8 cellular contexts compared by ENCODE assay signal in the genomic region with DNA sequence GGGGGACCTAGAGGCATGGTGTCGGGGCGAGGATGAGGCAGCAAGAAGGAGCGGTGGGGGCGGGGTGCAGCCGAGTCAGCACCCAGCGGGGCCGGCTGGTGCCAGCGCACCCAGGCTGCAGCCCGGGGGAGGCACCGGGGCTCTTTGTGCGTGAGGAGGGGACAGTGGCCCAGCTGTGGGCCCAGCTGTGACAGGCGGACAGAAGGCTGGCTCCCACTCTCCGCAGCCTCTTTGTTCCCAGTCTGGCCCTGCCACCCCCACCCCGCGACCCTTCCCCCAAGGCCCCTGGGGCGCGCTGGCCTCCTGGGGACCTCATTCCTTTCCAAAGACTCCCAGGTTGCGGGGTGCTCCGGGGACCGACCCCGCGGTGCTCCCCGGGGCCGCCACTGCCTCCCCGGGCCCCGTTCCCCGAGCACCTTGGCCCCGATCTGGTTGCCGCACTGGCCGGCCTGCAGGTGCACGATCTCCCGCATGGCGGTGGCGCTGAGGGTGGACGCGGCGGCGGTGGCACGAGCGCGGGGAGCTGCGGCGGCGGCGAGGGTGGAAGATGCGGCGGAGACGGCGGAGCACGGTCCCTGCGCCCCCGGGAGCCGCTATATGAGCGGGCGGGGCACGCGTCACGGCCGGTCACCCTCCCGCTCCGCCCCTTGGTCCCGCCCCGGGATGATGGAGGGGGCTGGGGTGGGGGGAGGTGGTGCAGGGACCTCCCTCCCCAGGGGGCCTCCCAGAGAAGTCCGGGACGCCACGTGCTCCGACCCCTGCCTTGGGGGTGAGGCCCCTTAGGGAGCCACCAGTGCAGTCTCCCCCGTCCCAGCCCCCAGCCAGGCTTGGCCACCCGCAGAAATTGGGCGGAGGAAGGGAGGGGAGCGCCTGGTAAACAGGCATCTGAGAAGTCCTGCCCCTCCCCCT. TPM values are rescaled to one million over a fixed set of nuclear protein-coding genes. Genes with fewer than 3 reads are reported as not detected.
DNase-seq lines count a peak whose midpoint lies in the region; ATAC-seq and TF ChIP-seq lines count a peak whose summit lies in the region.

TSS of gene TUBB4A (minus strand) at position 570 of the 909 bp plus-strand sequence. CDS start at position 473, 97 bp downstream.

- POLR2A ChIA-PET in SK-N-SH (lab: Yijun Ruan, JAX): no interaction called here

- no peak for TF ChIP-seq EP300 in SK-N-SH (IDR thresholded peaks at IDR 0.05; ENCODE audit: borderline replicate concordance in 1 of 2, low read depth in 1 of 2, low read length in 1 of 2)

- TF ChIP-seq CTCF in SK-N-SH (IDR thresholded peaks at IDR 0.05): no peak
- TF ChIP-seq CTCF in coronary artery (IDR thresholded peaks at IDR 0.05): no peak
- TF ChIP-seq CTCF in upper lobe of right lung (IDR thresholded peaks at IDR 0.05): no peak

- TF ChIP-seq RAD21 in SK-N-SH (IDR thresholded peaks at IDR 0.05; ENCODE audit: low read length): no peak

- no peaks in the 10 kb centered on the region for H3K9me2 ChIP-seq in SK-N-SH

- CTCF ChIA-PET in SK-N-SH (lab: Yijun Ruan, JAX): interaction anchor here (0.7 to 1.6 kb wide), 5 partner anchors 10 to 78 kb away, joined by 3 to 7 read pairs (median 3); partner anchors contain the start of gene DENND1C

- no peaks in the 10 kb centered on the region for H3K36me3 ChIP-seq in SK-N-SH (replicated peaks in 1 of 2; ENCODE audit: control insufficient read depth in 1 of 2, insufficient read depth in 2 of 2, low read length in 1 of 2)
- H3K36me3 ChIP-seq in upper lobe of right lung: no peaks in the 10 kb centered on the region

- DNase-seq in GM19238 (ENCODE audit: insufficient read length, low spot score): peak; percentile 54
- peak; percentile 95 for DNase-seq in SK-N-SH
- DNase-seq in coronary artery (ENCODE audit: low spot score): no peak
- DNase-seq in middle frontal gyrus (ENCODE audit: extremely low spot score, low spot score): peak; percentile 70
- DNase-seq in upper lobe of right lung: no peak
- no peak for DNase-seq in NCI-H446 (lab: John Stamatoyannopoulos, UW)
- DNase-seq in HPDE6-E6E7 (ENCODE audit: extremely low spot score): no peak

- H2AFZ ChIP-seq in SK-N-SH (ENCODE audit: low read depth): no peak within 1 kb of the TSS

- no peak within 1 kb of the TSS for H3K9ac ChIP-seq in SK-N-SH

- H3K4me1 ChIP-seq in SK-N-SH (ENCODE audit: control insufficient read depth in 1 of 2, insufficient read depth in 2 of 2, low read depth in 1 of 2, low read length in 1 of 2) (peaks cover 0 to 8% of the 10 kb centered on the region in 2 experiments; a peak in 1 of 4 replicates), upper lobe of right lung (peaks cover 10% of the 10 kb centered on the region)

- 0% methylated on average over 6 of the region's 71 CpGs for WGBS in SK-N-SH (ENCODE audit: low lambda C conversion rate)

- ATAC-seq in upper lobe of right lung (peak; percentile 39), HG03354 (IDR thresholded peaks at IDR 0.05; ENCODE audit: poor library complexity, severe bottlenecking, unreplicated experiment) (no peak)

- H3K9me3 ChIP-seq in SK-N-SH: no peaks in the 10 kb centered on the region
- H3K9me3 ChIP-seq in upper lobe of right lung: no peaks in the 10 kb centered on the region

- H3K27ac ChIP-seq in SK-N-SH (ENCODE audit: low read depth in 2 of 2, low read length in 1 of 2): peak within 1 kb of the TSS in 1 of 2 experiments; percentile 51; a peak in 1 of 4 replicates
- peak within 1 kb of the TSS in 1 of 2 donors; percentile 11 for H3K27ac ChIP-seq in coronary artery
- no peak within 1 kb of the TSS for H3K27ac ChIP-seq in upper lobe of right lung

- H4K20me1 ChIP-seq in SK-N-SH (ENCODE audit: insufficient read depth): no peaks in the 10 kb centered on the region

- intact Hi-C loops in upper lobe of right lung (cut with DNase I): no loop called here

- H3K79me2 ChIP-seq in SK-N-SH (ENCODE audit: insufficient read depth): no peaks in the 10 kb centered on the region

- H3K4me2 ChIP-seq in SK-N-SH: peak within 1 kb of the TSS; percentile 76

- H3K27me3 ChIP-seq in SK-N-SH (ENCODE audit: insufficient read depth) (peaks cover 7% of the 10 kb centered on the region), upper lobe of right lung (peaks cover 29% of the 10 kb centered on the region)

- no peaks in the 10 kb centered on the region for H3F3A ChIP-seq in SK-N-SH (replicated peaks; ENCODE audit: insufficient read depth)

- H3K4me3 ChIP-seq in SK-N-SH (ENCODE audit: low read depth in 2 of 2, low read length in 1 of 2) (peak within 1 kb of the TSS; percentile 46 to 56; a peak in 3 of 4 replicates), coronary artery (peak within 1 kb of the TSS; percentile 67), upper lobe of right lung (peak within 1 kb of the TSS; percentile 39)

TF ChIP-seq in SK-N-SH, 30 proteins besides CTCF, POLR2A, EP300 and RAD21:
- TF ChIP-seq MXI1 (IDR thresholded peaks at IDR 0.05; ENCODE audit: low read depth, low read length): peak; percentile 62
- TF ChIP-seq, protein P1, sequence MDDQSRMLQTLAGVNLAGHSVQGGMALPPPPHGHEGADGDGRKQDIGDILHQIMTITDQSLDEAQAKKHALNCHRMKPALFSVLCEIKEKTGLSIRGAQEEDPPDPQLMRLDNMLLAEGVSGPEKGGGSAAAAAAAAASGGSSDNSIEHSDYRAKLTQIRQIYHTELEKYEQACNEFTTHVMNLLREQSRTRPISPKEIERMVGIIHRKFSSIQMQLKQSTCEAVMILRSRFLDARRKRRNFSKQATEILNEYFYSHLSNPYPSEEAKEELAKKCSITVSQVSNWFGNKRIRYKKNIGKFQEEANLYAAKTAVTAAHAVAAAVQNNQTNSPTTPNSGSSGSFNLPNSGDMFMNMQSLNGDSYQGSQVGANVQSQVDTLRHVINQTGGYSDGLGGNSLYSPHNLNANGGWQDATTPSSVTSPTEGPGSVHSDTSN (IDR thresholded peaks at IDR 0.05): no peak

RNA-seq across cellular contexts. Expression of gene TUBB4A, which starts in this region (rescaled TPM):
- polyA plus RNA-seq in SK-N-SH (2012; rRNA removed): 2.3 and 4.5 TPM in 2 replicates
- 2.3 and 3.9 TPM in 2 replicates for polyA plus RNA-seq in SK-N-SH (2012; cell fraction: cytosol; rRNA removed)
- 2.4 and 3.2 TPM in 2 replicates for polyA plus RNA-seq in SK-N-SH (2012; cell fraction: nucleus; rRNA removed)
- 0.58 TPM for total RNA-seq in upper lobe of right lung

Comparison
In these comparisons a context has a peak if more than half of its experiments do, and no peak if none do; other contexts are left out.
1. Peak in ATAC-seq and H3K4me3 ChIP-seq in upper lobe of right lung; RNA of the gene not detected or under 1 TPM.
2. DNase-seq: peak in GM19238 (single experiment), SK-N-SH (single experiment) and middle frontal gyrus (single experiment); none in coronary artery (single experiment), upper lobe of right lung (single experiment), NCI-H446 (0 of 2) and HPDE6-E6E7 (single experiment).
3. Peak in every context shown above with its lines, with median percentiles within 50 percentile points of each other: H3K4me3 ChIP-seq.